8 cellular contexts compared by ENCODE assay signal in genomic region chr10:119445311-119445934, GRCh38.
DNase-seq lines count a peak whose midpoint lies in the region; ATAC-seq and TF ChIP-seq lines count a peak whose summit lies in the region.

No MANE protein-coding gene starts in this region.

- no peaks in the 10 kb centered on the region for H3K9me3 ChIP-seq in liver (ENCODE audit: control insufficient read depth in 4 of 4, low read length in 3 of 4)

- no peaks in the 10 kb centered on the region for H3K27me3 ChIP-seq in liver (ENCODE audit: control insufficient read depth in 4 of 4, insufficient read depth in 4 of 4, low read length in 3 of 4)

- H3K27me3 Mint-ChIP-seq in HFFc6 (ENCODE audit: insufficient read depth): peaks cover 6% of the 10 kb centered on the region; the same call in 1 of the 2 replicates

- H3K27ac ChIP-seq in coronary artery (no peak overlapping the region), liver (ENCODE audit: low read depth in 1 of 2, low read length in 2 of 2) (peak overlapping the region in 1 of 2 donors; percentile 29)

- WGBS in liver: 25% methylated on average over 10 of the region's 10 CpGs

- H3K36me3 ChIP-seq in liver (ENCODE audit: control insufficient read depth in 4 of 4, insufficient read depth in 3 of 4, low read depth in 1 of 4, low read length in 3 of 4): no peaks in the 10 kb centered on the region

- H3K9me3 Mint-ChIP-seq in HFFc6: no peaks in the 10 kb centered on the region

- no peaks in the 10 kb centered on the region for H3K4me1 ChIP-seq in liver (ENCODE audit: control insufficient read depth in 4 of 4, insufficient read depth in 4 of 4, low read length in 3 of 4)

- TF ChIP-seq CTCF in HFFc6 (IDR thresholded peaks at IDR 0.05) (peak; percentile 99), coronary artery (IDR thresholded peaks at IDR 0.05) (peak; percentile 98), liver (IDR thresholded peaks at IDR 0.05; ENCODE audit: low read depth, low read length, missing input control) (peak; percentile 94)

- H3K4me1 Mint-ChIP-seq in HFFc6 (ENCODE audit: low read depth): peaks cover 18% of the 10 kb centered on the region

- ATAC-seq in GM18505 (IDR thresholded peaks at IDR 0.05; ENCODE audit: unreplicated experiment): no peak

- no peak overlapping the region for H3K9ac ChIP-seq in liver (ENCODE audit: low read depth in 1 of 2, low read length in 2 of 2)

- H3K4me3 ChIP-seq in coronary artery (no peak overlapping the region), liver (ENCODE audit: low read depth in 1 of 3, low read length in 3 of 3) (no peak overlapping the region)

- peak; percentile 87 to 91 for TF ChIP-seq RAD21 in liver (IDR thresholded peaks at IDR 0.05)

- H3K4me3 Mint-ChIP-seq in HFFc6: no peak overlapping the region

- peak; percentile 80 for DNase-seq in EH (ENCODE audit: low read depth)
- DNase-seq in HFFc6: peak; percentile 57
- peak; percentile 54 for DNase-seq in NCI-H345 (lab: John Stamatoyannopoulos, UW)
- peak; percentile 89 for DNase-seq in activated CD4-positive, alpha-beta T cell treated with anti-CD3 and anti-CD28 coated beads for 48 hours
- peak; percentile 86 for DNase-seq in coronary artery (ENCODE audit: low spot score)
- DNase-seq in stimulated activated CD4-positive, alpha-beta T cell treated with anti-CD3 and anti-CD28 coated beads, TNF-alpha, amount 100 ng/mL, for 1 hour (ENCODE audit: low read depth in 3 of 3, low spot score in 1 of 3): peak; percentile 57 to 78 (median 73)

- TF ChIP-seq POLR2A in GM18505 (IDR thresholded peaks at IDR 0.05; ENCODE audit: borderline replicate concordance, extremely low read depth, insufficient read depth, insufficient read length): no peak

- no peaks in the 10 kb centered on the region for H3K36me3 Mint-ChIP-seq in HFFc6 (ENCODE audit: low read depth)

- no peak overlapping the region for H3K27ac Mint-ChIP-seq in HFFc6

TF ChIP-seq in liver, 16 proteins besides CTCF, POLR2A, EP300 and RAD21:
- TF ChIP-seq SP1 (IDR thresholded peaks at IDR 0.05) (no peak), EGR1 (IDR thresholded peaks at IDR 0.05; ENCODE audit: low read depth in 2 of 2) (no peak), RXRA (IDR thresholded peaks at IDR 0.05) (no peak), HNF4A (conservative IDR thresholded peaks at IDR 0.05) (no peak), NR2F2 (IDR thresholded peaks at IDR 0.05) (no peak), GABPA (IDR thresholded peaks at IDR 0.05 in 1 of 2, conservative IDR thresholded peaks at IDR 0.05 in 1 of 2) (no peak)
